In the genomic region with DNA sequence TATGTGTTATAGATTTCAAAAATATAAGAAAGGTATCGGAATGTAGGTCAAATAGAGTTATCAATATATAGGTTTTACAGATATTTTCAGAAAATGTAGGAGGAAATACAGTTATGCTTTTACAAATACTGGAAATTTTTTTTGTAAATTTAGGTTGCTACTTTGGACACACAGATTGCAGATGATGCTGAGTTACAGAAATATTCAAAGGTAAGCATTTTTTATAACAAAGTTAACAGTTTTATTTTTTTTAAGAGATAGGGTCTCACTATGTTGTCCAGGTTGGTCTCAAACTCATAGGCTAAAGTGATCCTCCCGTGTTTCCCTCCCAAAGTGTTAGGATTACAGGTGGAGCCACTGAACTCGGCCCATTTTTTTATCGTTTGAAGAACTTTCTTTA, we compare ENCODE assay signal across 9 cellular contexts.
"Had no signal": no experiment of that assay in that cellular context is flagged by ENCODE, and none has a peak within 500 bp of the region (broad histone marks: within the 10 kb centered on the region; RNA-seq: fewer than 3 reads in every experiment).

No MANE protein-coding gene starts in this region.

- H3K27ac ChIP-seq: KMS-11 had no signal

- H3K4me2 ChIP-seq: KMS-11 had no signal

- H3K9ac ChIP-seq: KMS-11 had no signal

- H3K4me3 Mint-ChIP-seq: HFFc6 had no signal

- H3K9me3 ChIP-seq: HAP-1 had no signal

- ATAC-seq: HCT116 had no signal

- DNase-seq: GOT3, H7, Karpas-422, KBM-7 had no signal

- FAIRE-seq: HTR-8/SVneo had no signal

- H3K4me3 ChIP-seq: HAP-1 had no signal

- H3K9me3 Mint-ChIP-seq: HFFc6 had no signal
